ENCODE assay signal across 8 cellular contexts in genomic region chr3:49428697-49429100, GRCh38. TPM values are rescaled to one million over a fixed set of nuclear protein-coding genes. Genes with fewer than 3 reads are reported as not detected.
DNase-seq lines count a peak whose midpoint lies in the region; ATAC-seq, FAIRE-seq and TF ChIP-seq lines count a peak whose summit lies in the region.

No MANE protein-coding gene starts in this region.

- H3K27me3 ChIP-seq in K562 (ENCODE audit: control insufficient read depth in 2 of 2, insufficient read depth in 2 of 2, low read length in 2 of 2) (no peaks in the 10 kb centered on the region), right lobe of liver (no peaks in the 10 kb centered on the region), upper lobe of left lung (no peaks in the 10 kb centered on the region)

- no peaks in the 10 kb centered on the region for H3K79me2 ChIP-seq in K562 (ENCODE audit: control insufficient read depth, insufficient read depth, low read length)

- WGBS in K562 (ENCODE audit: insufficient coverage, low coverage, missing lambda C conversion rate), result 2% methylated on average over 12 of the region's 13 CpGs
- WGBS in right lobe of liver (ENCODE audit: insufficient coverage, low coverage, low lambda C conversion rate, missing lambda C conversion rate), result 4% methylated on average over 13 of the region's 13 CpGs
- 7 to 9% methylated on average over 13 of the region's 13 CpGs for WGBS in upper lobe of left lung, 2 donors

- TSS peak; percentile 84 for BruUV-seq in K562 (replicated peaks; lab: Mats Ljungman, UMichigan)

- POLR2A ChIA-PET in K562 (lab: Yijun Ruan, JAX), result interaction anchor here (0.6 to 2.1 kb wide), 7 partner anchors 10 to 367 kb away, joined by 3 to 8 read pairs (median 5); partner anchors contain the start of gene RHOA

- no peak for TF ChIP-seq RAD21 in K562 (CRISPR knock-in tag; conservative IDR thresholded peaks at IDR 0.05 in 1 of 2, IDR thresholded peaks at IDR 0.05 in 1 of 2)

- H3K9me1 ChIP-seq in K562 (ENCODE audit: control insufficient read depth, insufficient read depth, low read length), result no peaks in the 10 kb centered on the region

- ATAC-seq in HG03045 (IDR thresholded peaks at IDR 0.05; ENCODE audit: unreplicated experiment) (peak; percentile 5), K562 (no peak), right lobe of liver (peak; percentile 5 to 29 (median 13)), upper lobe of left lung (ENCODE audit: low FRiP score in 2 of 2) (peak in 1 of 2 donors; percentile 0)

- peak overlapping the region; percentile 65 to 92 for H3K9ac ChIP-seq in K562 (ENCODE audit: insufficient read depth in 1 of 2, low read depth in 2 of 2, low read length in 2 of 2)

- no peak for TF ChIP-seq POLR2A in K562 (conservative IDR thresholded peaks at IDR 0.05)
- TF ChIP-seq POLR2A in right lobe of liver (IDR thresholded peaks at IDR 0.05), result no peak
- TF ChIP-seq POLR2A in upper lobe of left lung (IDR thresholded peaks at IDR 0.05), result no peak

- in situ Hi-C loops in K562 (cut with MboI), result loop anchor here (25.0 kb wide), 1 partner anchor 266 kb away; the partner anchor contains the start of genes CCDC71 and KLHDC8B

- H3K9me3 Mint-ChIP-seq in CD14-positive monocyte, result peaks cover 0 to 2% (median 0%) of the 10 kb centered on the region in 7 donors

- TF ChIP-seq CTCF in CD14-positive monocyte (IDR thresholded peaks at IDR 0.05), result no peak
- no peak for TF ChIP-seq CTCF in K562 (IDR thresholded peaks at IDR 0.05 in 2 of 3, conservative IDR thresholded peaks at IDR 0.05 in 1 of 3; ENCODE audit: insufficient read depth in 2 of 3, low read depth in 1 of 3, low read length in 3 of 3)
- no peak for TF ChIP-seq CTCF in right lobe of liver (IDR thresholded peaks at IDR 0.05)
- no peak for TF ChIP-seq CTCF in upper lobe of left lung (IDR thresholded peaks at IDR 0.05)

- H4K20me1 ChIP-seq in K562 (replicated peaks; ENCODE audit: control insufficient read depth, insufficient read depth, low read length), result no peaks in the 10 kb centered on the region

- peaks cover 0 to 21% of the 10 kb centered on the region in 2 experiments; a peak in 3 of 5 replicates for H3K4me1 ChIP-seq in K562 (replicated peaks in 1 of 2; ENCODE audit: control insufficient read depth in 2 of 2, insufficient read depth in 2 of 2, low read length in 2 of 2)
- peaks cover 0 to 5% (median 0%) of the 10 kb centered on the region in 4 donors for H3K4me1 ChIP-seq in right lobe of liver
- H3K4me1 ChIP-seq in upper lobe of left lung, result peaks cover 0 to 16% (median 8%) of the 10 kb centered on the region in 4 donors

- TF ChIP-seq EP300 in K562 (IDR thresholded peaks at IDR 0.05; ENCODE audit: low read length) (no peak), upper lobe of left lung (IDR thresholded peaks at IDR 0.05) (no peak)

- H3K4me2 ChIP-seq in K562 (ENCODE audit: insufficient read depth, low read length), result peak overlapping the region; percentile 89

- no peak for FAIRE-seq in K562 (lab: Jason Lieb, UNC)

- DNase-seq in CD14-positive monocyte (ENCODE audit: low spot score) (no peak), K562 (ENCODE audit: extremely low read depth in 1 of 4, low spot score in 3 of 4) (no peak), right lobe of liver (no peak), upper lobe of left lung (no peak), hippocampal formation (lab: John Stamatoyannopoulos, UW) (no peak), NCI-H524 treated with DMSO at 0.1 percent for 48 hours (lab: John Stamatoyannopoulos, UW) (no peak)
- no peak for DNase-seq in activated effector memory CD4-positive, alpha-beta T cell treated with anti-CD3 and anti-CD28 coated beads, Interleukin-2, amount 50 U/mL, for 16 hours

- H2AFZ ChIP-seq in K562 (ENCODE audit: low read depth, low read length), result peak overlapping the region; percentile 91

- peak overlapping the region; percentile 88 for H3K27ac ChIP-seq in K562 (ENCODE audit: extremely low read depth, low read depth, low read length)
- H3K27ac ChIP-seq in right lobe of liver, result peak overlapping the region; percentile 68 to 84 (median 68)
- peak overlapping the region; percentile 86 to 91 (median 88) for H3K27ac ChIP-seq in upper lobe of left lung

- no peaks in the 10 kb centered on the region for H3K36me3 ChIP-seq in K562 (ENCODE audit: control insufficient read depth, insufficient read depth, low read length)
- H3K36me3 ChIP-seq in right lobe of liver, result peaks cover 0 to 15% (median 3%) of the 10 kb centered on the region in 4 donors
- H3K36me3 ChIP-seq in upper lobe of left lung, result peaks cover 0 to 19% (median 12%) of the 10 kb centered on the region in 4 donors

- CTCF ChIA-PET in K562 (lab: Yijun Ruan, JAX; ENCODE audit: low intra/inter-chr PET ratio), result no interaction called here

- H3K4me3 ChIP-seq in K562 (peak overlapping the region; percentile 58), right lobe of liver (peak overlapping the region; percentile 64 to 90 (median 71)), upper lobe of left lung (peak overlapping the region; percentile 59 to 96 (median 69))

- peak overlapping the region; percentile 94 to 95 for H3K4me3 Mint-ChIP-seq in CD14-positive monocyte

- H3K9me3 ChIP-seq in K562 (replicated peaks; ENCODE audit: control insufficient read depth, insufficient read depth, low read depth, low read length), result no peaks in the 10 kb centered on the region
- H3K9me3 ChIP-seq in right lobe of liver, result no peaks in the 10 kb centered on the region
- H3K9me3 ChIP-seq in upper lobe of left lung, result no peaks in the 10 kb centered on the region

- peak overlapping the region in 5 of 7 donors; percentile 50 to 98 (median 97) for H3K27ac Mint-ChIP-seq in CD14-positive monocyte

- H3K36me3 Mint-ChIP-seq in CD14-positive monocyte, result peaks cover 19 to 23% of the 10 kb centered on the region in 2 donors

- intact Hi-C loops in CD14-positive monocyte (cut with micrococcal nuclease) (loop anchor here in 1 of 2 donors (2.0 kb wide), 1 partner anchor 16 kb away; the partner anchor contains the start of gene TCTA), K562 (cut with micrococcal nuclease) (loop anchor here (5.0 kb wide), 1 partner anchor 86 kb away; the partner anchor contains the start of gene USP4), right lobe of liver (cut with DNase I) (no loop called here)

- H3K27me3 Mint-ChIP-seq in CD14-positive monocyte (ENCODE audit: low read depth in 3 of 3), result no peaks in the 10 kb centered on the region

- peaks cover 14% of the 10 kb centered on the region for H3K4me1 Mint-ChIP-seq in CD14-positive monocyte

RNA-seq across cellular contexts. Expression of gene NICN1, which starts 0.4 kb away (rescaled TPM):
- 1 to 10 TPM; 5.0 to 5.6 TPM for polyA plus RNA-seq in CD14-positive monocyte
- 13.0 and 26.2 TPM in 2 replicates for total RNA-seq in K562 (2011; cell fraction: chromatin; rRNA removed; ENCODE audit: low replicate concordance)
- 4.1 and 5.8 TPM in 2 replicates for total RNA-seq in K562 (2011; cell fraction: nucleolus; rRNA removed)
- 10.6 and 13.0 TPM in 2 replicates for total RNA-seq in K562 (2011; cell fraction: nucleoplasm; rRNA removed)
- total RNA-seq in K562 (2014; rRNA removed), result 1.9 and 4.7 TPM in 2 replicates
- total RNA-seq in K562 (2014; rRNA removed; fragmentation: Illumina TruSeq; extraction: Trizol), result 2.7 and 3.1 TPM in 2 replicates
- total RNA-seq in K562 (2015; rRNA removed; fragmentation: Illumina TruSeq; extraction: Trizol), result 3.7 and 4.2 TPM in 2 replicates
- total RNA-seq in K562 (2021), result 7.2 and 8.8 TPM in 2 replicates
- polyA plus RNA-seq in K562 (2011; rRNA removed), result 5.9 and 12.4 TPM in 2 replicates
- polyA plus RNA-seq in K562 (2011; cell fraction: cytosol; rRNA removed), result 10.9 and 11.2 TPM in 2 replicates
- polyA plus RNA-seq in K562 (2011; cell fraction: nucleus; rRNA removed), result 83.5 and 91.2 TPM in 2 replicates
- polyA plus RNA-seq in K562 (2012), result 9.5 and 18.2 TPM in 2 replicates
- 5.7 and 7.4 TPM in 2 replicates for polyA plus RNA-seq in K562 (2014; fragmentation: Illumina TruSeq; extraction: Trizol)
- 1 to 10 TPM; 6.0 to 7.0 TPM for polyA plus RNA-seq in K562 (2014; fragmentation: Nextera tagmentation; extraction: Ambion mirVana)
- polyA plus RNA-seq in K562 (2014; rRNA removed), result 4.1 and 6.4 TPM in 2 replicates
- polyA minus RNA-seq in K562 (2011; rRNA and poly(A)+ RNA removed), result 6.1 and 8.2 TPM in 2 replicates
- 11.1 TPM in 1 of 2 replicates, not detected in the other for polyA minus RNA-seq in K562 (2011; cell fraction: cytosol; rRNA and poly(A)+ RNA removed)
- polyA minus RNA-seq in K562 (2011; cell fraction: nucleus; rRNA and poly(A)+ RNA removed), result 3.6 and 5.6 TPM in 2 replicates
- 10 to 100 TPM in 2 of 6 experiments, 1 to 10 TPM in 4; 2.2 to 13.1 (median 8.3) TPM for total RNA-seq in right lobe of liver
- 10 to 100 TPM in 2 of 6 donors, 1 to 10 TPM in 4; 1.0 to 23.9 (median 8.0) TPM for total RNA-seq in upper lobe of left lung

RNA-seq across cellular contexts. Expression of gene AMT, which starts 6.4 kb away (rescaled TPM):
- polyA plus RNA-seq in CD14-positive monocyte, result 1 to 10 TPM; 2.0 to 3.1 TPM
- total RNA-seq in K562 (2011; cell fraction: chromatin; rRNA removed; ENCODE audit: low replicate concordance), result 9.9 and 19.2 TPM in 2 replicates
- total RNA-seq in K562 (2011; cell fraction: nucleolus; rRNA removed), result 8.2 and 11.2 TPM in 2 replicates
- 4.3 and 8.5 TPM in 2 replicates for total RNA-seq in K562 (2011; cell fraction: nucleoplasm; rRNA removed)
- 0.37 and 0.41 TPM in 2 replicates for total RNA-seq in K562 (2014; rRNA removed)
- total RNA-seq in K562 (2014; rRNA removed; fragmentation: Illumina TruSeq; extraction: Trizol), result 0.18 and 0.29 TPM in 2 replicates
- total RNA-seq in K562 (2015; rRNA removed; fragmentation: Illumina TruSeq; extraction: Trizol), result 0.14 and 0.41 TPM in 2 replicates
- 0.72 and 1.5 TPM in 2 replicates for total RNA-seq in K562 (2021)
- 1.6 and 4.4 TPM in 2 replicates for polyA plus RNA-seq in K562 (2011; rRNA removed)
- 0.58 and 0.99 TPM in 2 replicates for polyA plus RNA-seq in K562 (2011; cell fraction: cytosol; rRNA removed)
- 38.0 and 49.6 TPM in 2 replicates for polyA plus RNA-seq in K562 (2011; cell fraction: nucleus; rRNA removed)
- polyA plus RNA-seq in K562 (2012), result 0.86 and 6.3 TPM in 2 replicates
- 0.52 and 0.76 TPM in 2 replicates for polyA plus RNA-seq in K562 (2014; fragmentation: Illumina TruSeq; extraction: Trizol)
- polyA plus RNA-seq in K562 (2014; fragmentation: Nextera tagmentation; extraction: Ambion mirVana), result under 1 TPM; 0.25 to 0.66 TPM
- 0.98 and 2.1 TPM in 2 replicates for polyA plus RNA-seq in K562 (2014; rRNA removed)
- 0.42 and 0.70 TPM in 2 replicates for polyA minus RNA-seq in K562 (2011; rRNA and poly(A)+ RNA removed)
- not detected in 2 replicates for polyA minus RNA-seq in K562 (2011; cell fraction: cytosol; rRNA and poly(A)+ RNA removed)
- 1.2 and 2.0 TPM in 2 replicates for polyA minus RNA-seq in K562 (2011; cell fraction: nucleus; rRNA and poly(A)+ RNA removed)
- total RNA-seq in right lobe of liver, result 10 to 100 TPM in 5 of 6 experiments, 1 to 10 TPM in 1; 8.4 to 52.0 (median 31.3) TPM
- 10 to 100 TPM in 3 of 6 donors, 1 to 10 TPM in 3; 2.3 to 59.7 (median 11.4) TPM for total RNA-seq in upper lobe of left lung

RNA-seq across cellular contexts. Expression of gene TCTA, which starts 16.5 kb away (rescaled TPM):
- polyA plus RNA-seq in CD14-positive monocyte, result 10 to 100 TPM; 22.4 to 26.7 TPM
- total RNA-seq in K562 (2011; cell fraction: chromatin; rRNA removed; ENCODE audit: low replicate concordance), result 15.7 and 36.6 TPM in 2 replicates
- total RNA-seq in K562 (2011; cell fraction: nucleolus; rRNA removed), result 21.7 and 24.9 TPM in 2 replicates
- total RNA-seq in K562 (2011; cell fraction: nucleoplasm; rRNA removed), result 23.7 and 33.4 TPM in 2 replicates
- 6.5 and 8.0 TPM in 2 replicates for total RNA-seq in K562 (2014; rRNA removed)
- 6.4 and 6.6 TPM in 2 replicates for total RNA-seq in K562 (2014; rRNA removed; fragmentation: Illumina TruSeq; extraction: Trizol)
- total RNA-seq in K562 (2015; rRNA removed; fragmentation: Illumina TruSeq; extraction: Trizol), result 7.5 and 8.3 TPM in 2 replicates
- 7.7 and 8.2 TPM in 2 replicates for total RNA-seq in K562 (2021)
- 9.3 and 11.7 TPM in 2 replicates for polyA plus RNA-seq in K562 (2011; rRNA removed)
- 15.7 and 16.0 TPM in 2 replicates for polyA plus RNA-seq in K562 (2011; cell fraction: cytosol; rRNA removed)
- 4.7 and 9.4 TPM in 2 replicates for polyA plus RNA-seq in K562 (2011; cell fraction: nucleus; rRNA removed)
- 10.3 and 13.8 TPM in 2 replicates for polyA plus RNA-seq in K562 (2012)
- polyA plus RNA-seq in K562 (2014; fragmentation: Illumina TruSeq; extraction: Trizol), result 14.6 and 15.4 TPM in 2 replicates
- polyA plus RNA-seq in K562 (2014; fragmentation: Nextera tagmentation; extraction: Ambion mirVana), result 1 to 10 TPM; 4.0 to 4.2 TPM
- polyA plus RNA-seq in K562 (2014; rRNA removed), result 8.8 and 9.5 TPM in 2 replicates
- polyA minus RNA-seq in K562 (2011; rRNA and poly(A)+ RNA removed), result 7.7 and 9.8 TPM in 2 replicates
- polyA minus RNA-seq in K562 (2011; cell fraction: cytosol; rRNA and poly(A)+ RNA removed), result 4.1 and 4.7 TPM in 2 replicates
- 5.7 and 8.4 TPM in 2 replicates for polyA minus RNA-seq in K562 (2011; cell fraction: nucleus; rRNA and poly(A)+ RNA removed)
- 10 to 100 TPM; 15.9 to 26.0 (median 19.4) TPM for total RNA-seq in right lobe of liver
- 10 to 100 TPM; 21.8 to 52.3 (median 39.5) TPM for total RNA-seq in upper lobe of left lung

RNA-seq across cellular contexts. Expression of gene RHOA, which starts 16.9 kb away (rescaled TPM):
- 1,000 to 10,000 TPM; 1,179 to 1,306 TPM for polyA plus RNA-seq in CD14-positive monocyte
- 37.6 and 39.3 TPM in 2 replicates for total RNA-seq in K562 (2011; cell fraction: chromatin; rRNA removed; ENCODE audit: low replicate concordance)
- 40.9 and 41.2 TPM in 2 replicates for total RNA-seq in K562 (2011; cell fraction: nucleolus; rRNA removed)
- total RNA-seq in K562 (2011; cell fraction: nucleoplasm; rRNA removed), result 54.2 and 73.1 TPM in 2 replicates
- total RNA-seq in K562 (2014; rRNA removed), result 136 and 147 TPM in 2 replicates
- total RNA-seq in K562 (2014; rRNA removed; fragmentation: Illumina TruSeq; extraction: Trizol), result 214 and 232 TPM in 2 replicates
- total RNA-seq in K562 (2015; rRNA removed; fragmentation: Illumina TruSeq; extraction: Trizol), result 229 and 236 TPM in 2 replicates
- 255 and 267 TPM in 2 replicates for total RNA-seq in K562 (2021)
- 136 and 148 TPM in 2 replicates for polyA plus RNA-seq in K562 (2011; rRNA removed)
- polyA plus RNA-seq in K562 (2011; cell fraction: cytosol; rRNA removed), result 137 and 195 TPM in 2 replicates
- polyA plus RNA-seq in K562 (2011; cell fraction: nucleus; rRNA removed), result 75.2 and 120 TPM in 2 replicates
- polyA plus RNA-seq in K562 (2012), result 285 and 304 TPM in 2 replicates
- 269 and 334 TPM in 2 replicates for polyA plus RNA-seq in K562 (2014; fragmentation: Illumina TruSeq; extraction: Trizol)
- polyA plus RNA-seq in K562 (2014; fragmentation: Nextera tagmentation; extraction: Ambion mirVana), result 100 to 1,000 TPM; 345 to 540 TPM
- 147 and 152 TPM in 2 replicates for polyA plus RNA-seq in K562 (2014; rRNA removed)
- 216 and 222 TPM in 2 replicates for polyA minus RNA-seq in K562 (2011; rRNA and poly(A)+ RNA removed)
- polyA minus RNA-seq in K562 (2011; cell fraction: cytosol; rRNA and poly(A)+ RNA removed), result 249 and 294 TPM in 2 replicates
- 20.9 and 49.4 TPM in 2 replicates for polyA minus RNA-seq in K562 (2011; cell fraction: nucleus; rRNA and poly(A)+ RNA removed)
- total RNA-seq in right lobe of liver, result 100 to 1,000 TPM; 142 to 251 (median 171) TPM
- total RNA-seq in upper lobe of left lung, result 100 to 1,000 TPM; 206 to 611 (median 456) TPM

RNA-seq across cellular contexts. Expression of gene DAG1, which starts 41.4 kb away (rescaled TPM):
- polyA plus RNA-seq in CD14-positive monocyte (1 to 10 TPM; 3.9 to 4.2 TPM), K562 (2011; rRNA removed) (6.7 and 8.5 TPM in 2 replicates), K562 (2014; fragmentation: Illumina TruSeq; extraction: Trizol) (12.5 and 13.7 TPM in 2 replicates), K562 (2014; fragmentation: Nextera tagmentation; extraction: Ambion mirVana) (under 1 TPM; 0.29 to 0.39 TPM), K562 (2014; rRNA removed) (8.4 and 9.5 TPM in 2 replicates)
- total RNA-seq in K562 (2011; cell fraction: chromatin; rRNA removed; ENCODE audit: low replicate concordance), result 26.7 and 35.3 TPM in 2 replicates
- 23.9 and 25.5 TPM in 2 replicates for total RNA-seq in K562 (2011; cell fraction: nucleolus; rRNA removed)
- total RNA-seq in K562 (2011; cell fraction: nucleoplasm; rRNA removed), result 30.5 and 35.5 TPM in 2 replicates
- total RNA-seq in K562 (2014; rRNA removed) (11.7 and 12.1 TPM in 2 replicates), K562 (2014; rRNA removed; fragmentation: Illumina TruSeq; extraction: Trizol) (5.3 and 6.1 TPM in 2 replicates), K562 (2015; rRNA removed; fragmentation: Illumina TruSeq; extraction: Trizol) (8.2 and 9.2 TPM in 2 replicates), K562 (2021) (19.3 and 19.6 TPM in 2 replicates), right lobe of liver (10 to 100 TPM; 54.5 to 92.5 (median 65.2) TPM), upper lobe of left lung (100 to 1,000 TPM in 1 of 6 donors, 10 to 100 TPM in 5; 22.0 to 104 (median 73.5) TPM)
- 6.4 and 8.5 TPM in 2 replicates for polyA plus RNA-seq in K562 (2011; cell fraction: cytosol; rRNA removed)
- polyA plus RNA-seq in K562 (2011; cell fraction: nucleus; rRNA removed), result 9.0 and 11.1 TPM in 2 replicates
- 8.6 and 9.6 TPM in 2 replicates for polyA plus RNA-seq in K562 (2012)
- polyA minus RNA-seq in K562 (2011; rRNA and poly(A)+ RNA removed), result 8.8 and 9.0 TPM in 2 replicates
- 9.3 and 12.0 TPM in 2 replicates for polyA minus RNA-seq in K562 (2011; cell fraction: cytosol; rRNA and poly(A)+ RNA removed)
- 4.6 and 6.9 TPM in 2 replicates for polyA minus RNA-seq in K562 (2011; cell fraction: nucleus; rRNA and poly(A)+ RNA removed)
